Comparison of ENCODE assay signal across 1 cellular context in genomic region chr2:109280804-109281203, GRCh38.
TF ChIP-seq lines count a peak whose summit lies in the region.

No MANE protein-coding gene starts in this region.

TF ChIP-seq in GM23338, 12 proteins besides CTCF, POLR2A, EP300 and RAD21 (continued from another document):
- no peak for TF ChIP-seq ZNF462 (CRISPR knock-in tag; IDR thresholded peaks at IDR 0.05)
